Comparison of ENCODE assay signal across 8 cellular contexts in genomic region chr1:37486680-37487618, GRCh38. TPM values are rescaled to one million over a fixed set of nuclear protein-coding genes. Genes with fewer than 3 reads are reported as not detected.
DNase-seq lines count a peak whose midpoint lies in the region; ATAC-seq, FAIRE-seq and TF ChIP-seq lines count a peak whose summit lies in the region.

No MANE protein-coding gene starts in this region.

- no peak overlapping the region for H3K4me3 Mint-ChIP-seq in Caco-2 (ENCODE audit: unreplicated experiment)
- H3K4me3 Mint-ChIP-seq in activated T-helper 2 cell treated with anti-CD3 and anti-CD28 coated beads, Interferon-gamma antibody, Interleukin-2, Interleukin-4, amounts not matched to agents 10 μg/mL and 5 μg/mL and 100 μg/mL, durations not matched to agents 14 hours and 24 hours and 36 hours (ENCODE audit: low read depth): no peak overlapping the region

- H4K20me1 ChIP-seq in neural cell (ENCODE audit: insufficient read depth): no peaks in the 10 kb centered on the region

- H3K36me3 ChIP-seq in Caco-2 (ENCODE audit: control insufficient read depth, insufficient read depth, low read length) (no peaks in the 10 kb centered on the region), neural cell (ENCODE audit: insufficient read depth, low read length) (peaks cover 5% of the 10 kb centered on the region), thoracic aorta (peaks cover 27% of the 10 kb centered on the region)

- no peak overlapping the region for H3K4me2 ChIP-seq in neural cell (ENCODE audit: low read length)

- TF ChIP-seq CTCF in Caco-2 (IDR thresholded peaks at IDR 0.05; ENCODE audit: insufficient read depth in 1 of 2, low read depth in 1 of 2, low read length in 1 of 2, severe bottlenecking in 1 of 2, unreplicated experiment in 1 of 2) (peak; percentile 82 to 90), neural cell (IDR thresholded peaks at IDR 0.05; ENCODE audit: poor library complexity, severe bottlenecking) (peak; percentile 95), thoracic aorta (IDR thresholded peaks at IDR 0.05) (peak; percentile 99)

- no peaks in the 10 kb centered on the region for H3F3A ChIP-seq in neural cell (ENCODE audit: insufficient read depth, low read length, poor library complexity, severe bottlenecking)

- no peaks in the 10 kb centered on the region for H3K79me2 ChIP-seq in neural cell (replicated peaks; ENCODE audit: insufficient read depth, low read length)

- no peaks in the 10 kb centered on the region for H3K9me3 Mint-ChIP-seq in Caco-2 (ENCODE audit: unreplicated experiment)
- H3K9me3 Mint-ChIP-seq in activated T-helper 2 cell treated with anti-CD3 and anti-CD28 coated beads, Interferon-gamma antibody, Interleukin-2, Interleukin-4, amounts not matched to agents 10 μg/mL and 5 μg/mL and 100 μg/mL, durations not matched to agents 14 hours and 24 hours and 36 hours: no peaks in the 10 kb centered on the region

- H3K4me3 ChIP-seq in Caco-2 (ENCODE audit: low read depth, low read length) (no peak overlapping the region), neural cell (ENCODE audit: low read length) (no peak overlapping the region), thoracic aorta (no peak overlapping the region)

- H3K4me1 Mint-ChIP-seq in Caco-2 (ENCODE audit: low read depth, unreplicated experiment): no peaks in the 10 kb centered on the region
- H3K4me1 Mint-ChIP-seq in activated T-helper 2 cell treated with anti-CD3 and anti-CD28 coated beads, Interferon-gamma antibody, Interleukin-2, Interleukin-4, amounts not matched to agents 10 μg/mL and 5 μg/mL and 100 μg/mL, durations not matched to agents 14 hours and 24 hours and 36 hours (ENCODE audit: low read depth): peaks cover 12% of the 10 kb centered on the region

- BruUV-seq in Caco-2 (replicated peaks; lab: Mats Ljungman, UMichigan): no TSS peak

- H3K9ac ChIP-seq in neural cell (ENCODE audit: low read length): no peak overlapping the region

- TF ChIP-seq EP300 in neural cell (conservative IDR thresholded peaks at IDR 0.05; ENCODE audit: poor library complexity, severe bottlenecking): no peak

- ATAC-seq in HG03135 (IDR thresholded peaks at IDR 0.05; ENCODE audit: unreplicated experiment) (peak; percentile 47), thoracic aorta (ENCODE audit: insufficient number of reproducible peaks, low FRiP score, low read depth) (peak; percentile 45), HG03175 (IDR thresholded peaks at IDR 0.05; ENCODE audit: unreplicated experiment) (no peak)

- intact Hi-C loops in Caco-2 (cut with micrococcal nuclease; ENCODE audit: unreplicated experiment): loop anchor here (1.0 kb wide), 1 partner anchor 33 kb away; no protein-coding TSS in a partner anchor
- intact Hi-C loops in activated T-helper 2 cell treated with anti-CD3 and anti-CD28 coated beads, Interferon-gamma antibody, Interleukin-2, Interleukin-4, amounts not matched to agents 10 μg/mL and 5 μg/mL and 100 μg/mL, durations not matched to agents 14 hours and 24 hours and 36 hours (cut with micrococcal nuclease): loop anchor here (1.0 kb wide), 1 partner anchor 33 kb away; no protein-coding TSS in a partner anchor

- no peak overlapping the region for H3K27ac Mint-ChIP-seq in Caco-2 (ENCODE audit: unreplicated experiment)
- H3K27ac Mint-ChIP-seq in activated T-helper 2 cell treated with anti-CD3 and anti-CD28 coated beads, Interferon-gamma antibody, Interleukin-2, Interleukin-4, amounts not matched to agents 10 μg/mL and 5 μg/mL and 100 μg/mL, durations not matched to agents 14 hours and 24 hours and 36 hours: peak overlapping the region; percentile 10

- H3K36me3 Mint-ChIP-seq in Caco-2 (ENCODE audit: insufficient read depth, unreplicated experiment): peaks cover 14% of the 10 kb centered on the region
- peaks cover 32% of the 10 kb centered on the region for H3K36me3 Mint-ChIP-seq in activated T-helper 2 cell treated with anti-CD3 and anti-CD28 coated beads, Interferon-gamma antibody, Interleukin-2, Interleukin-4, amounts not matched to agents 10 μg/mL and 5 μg/mL and 100 μg/mL, durations not matched to agents 14 hours and 24 hours and 36 hours (ENCODE audit: low read depth)

- CTCF ChIA-PET in Caco-2 (lab: Charles Lee): interaction anchor here (1.0 to 2.5 kb wide), 8 partner anchors 9 to 205 kb away, joined by 3 to 14 read pairs (median 5); partner anchors contain the start of gene ZC3H12A

- TF ChIP-seq RAD21 in neural cell (conservative IDR thresholded peaks at IDR 0.05): peak; percentile 88

- POLR2A ChIA-PET in Caco-2 (lab: Charles Lee): interaction anchor here (0.9 to 1.0 kb wide), 2 partner anchors 13 to 28 kb away, joined by 3 to 9 read pairs; partner anchors contain the start of gene MEAF6

- H3K9me3 ChIP-seq in Caco-2 (no peaks in the 10 kb centered on the region), neural cell (ENCODE audit: low read length) (no peaks in the 10 kb centered on the region), thoracic aorta (no peaks in the 10 kb centered on the region)

- H3K27me3 Mint-ChIP-seq in Caco-2 (ENCODE audit: insufficient read depth, unreplicated experiment): no peaks in the 10 kb centered on the region
- H3K27me3 Mint-ChIP-seq in activated T-helper 2 cell treated with anti-CD3 and anti-CD28 coated beads, Interferon-gamma antibody, Interleukin-2, Interleukin-4, amounts not matched to agents 10 μg/mL and 5 μg/mL and 100 μg/mL, durations not matched to agents 14 hours and 24 hours and 36 hours (ENCODE audit: low read depth): no peaks in the 10 kb centered on the region

- H3K4me1 ChIP-seq in Caco-2 (no peaks in the 10 kb centered on the region), thoracic aorta (ENCODE audit: control insufficient read depth in 1 of 2, low read depth in 2 of 2) (peaks cover 29 to 47% of the 10 kb centered on the region in 2 donors)

- H3K27me3 ChIP-seq in Caco-2 (replicated peaks; ENCODE audit: control insufficient read depth, insufficient read depth, low read length) (no peaks in the 10 kb centered on the region), neural cell (ENCODE audit: insufficient read depth, low read depth, low read length) (no peaks in the 10 kb centered on the region), thoracic aorta (replicated peaks; ENCODE audit: insufficient read depth) (no peaks in the 10 kb centered on the region)

- DNase-seq in Caco-2: peak; percentile 56 to 75
- peak; percentile 60 for DNase-seq in RCC 7860 (ENCODE audit: low spot score)
- peak; percentile 62 for DNase-seq in activated T-helper 2 cell treated with anti-CD3 and anti-CD28 coated beads, Interferon-gamma antibody, Interleukin-2, Interleukin-4, amounts not matched to agents 10 μg/mL and 5 μg/mL and 100 μg/mL, durations not matched to agents 14 hours and 24 hours and 36 hours (ENCODE audit: low spot score)
- peak; percentile 74 for DNase-seq in fibroblast of peridontal ligament (ENCODE audit: extremely low read depth)
- no peak for DNase-seq in thoracic aorta (ENCODE audit: low spot score)

- H2AFZ ChIP-seq in neural cell (ENCODE audit: low read depth, low read length): no peak overlapping the region

- H3K27ac ChIP-seq in neural cell (ENCODE audit: low read length) (no peak overlapping the region), thoracic aorta (peak overlapping the region; percentile 85 to 95)

- no peaks in the 10 kb centered on the region for H3K9me2 ChIP-seq in neural cell (ENCODE audit: insufficient read depth, low read length)

- FAIRE-seq in RCC 7860 (lab: Jason Lieb, UNC): peak; percentile 8

TF ChIP-seq in neural cell, 6 proteins besides CTCF, POLR2A, EP300 and RAD21:
- TF ChIP-seq MXI1 (conservative IDR thresholded peaks at IDR 0.05; ENCODE audit: poor library complexity, severe bottlenecking): no peak
- TF ChIP-seq SMC3 (conservative IDR thresholded peaks at IDR 0.05; ENCODE audit: poor library complexity): peak; percentile 96
TF ChIP-seq in neural cell: peak in this region for 1.

RNA-seq across cellular contexts. Expression of gene ZC3H12A, which starts 12.6 kb away (rescaled TPM):
- total RNA-seq in Caco-2 (2022): 4.7 and 4.9 TPM in 2 replicates
- total RNA-seq in activated T-helper 2 cell treated with anti-CD3 and anti-CD28 coated beads, Interferon-gamma antibody, Interleukin-2, Interleukin-4, amounts not matched to agents 10 μg/mL and 5 μg/mL and 100 μg/mL, durations not matched to agents 14 hours and 24 hours and 36 hours: 23.6 and 25.3 TPM in 2 replicates
- 0.20 TPM in 1 of 2 replicates, not detected in the other for polyA plus RNA-seq in neural cell
- polyA minus RNA-seq in neural cell: 0.24 TPM in 1 of 2 replicates, not detected in the other
- 10 to 100 TPM; 22.1 to 32.4 TPM for total RNA-seq in thoracic aorta

RNA-seq across cellular contexts. Expression of gene MEAF6, which starts 27.6 kb away (rescaled TPM):
- total RNA-seq in Caco-2 (2022) (36.8 and 38.3 TPM in 2 replicates), thoracic aorta (10 to 100 TPM; 43.9 to 68.8 TPM)
- 87.9 and 93.0 TPM in 2 replicates for total RNA-seq in activated T-helper 2 cell treated with anti-CD3 and anti-CD28 coated beads, Interferon-gamma antibody, Interleukin-2, Interleukin-4, amounts not matched to agents 10 μg/mL and 5 μg/mL and 100 μg/mL, durations not matched to agents 14 hours and 24 hours and 36 hours
- polyA plus RNA-seq in neural cell: 333 and 351 TPM in 2 replicates
- polyA minus RNA-seq in neural cell: 249 and 353 TPM in 2 replicates
